ENCODE assay signal across 18 cellular contexts in the genomic region with DNA sequence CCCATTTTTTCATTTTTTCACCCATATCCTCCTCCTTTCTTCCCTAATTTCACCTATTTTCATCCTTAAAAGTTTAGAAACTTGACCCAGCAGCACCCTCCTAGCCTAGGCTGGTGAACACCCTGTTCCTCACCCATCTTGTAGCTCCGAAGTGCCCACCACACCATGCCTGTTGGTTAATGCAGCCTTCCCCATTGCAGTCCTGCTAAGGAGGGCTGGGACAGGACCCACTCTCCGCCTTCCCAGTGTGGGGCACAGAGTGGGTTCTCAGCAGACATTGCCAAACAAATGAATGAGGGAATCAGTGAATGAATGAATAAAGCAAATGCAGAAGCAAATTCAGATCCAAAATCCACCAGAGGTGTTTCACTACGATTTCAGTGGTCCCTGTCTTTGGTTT. TPM values are rescaled to one million over a fixed set of nuclear protein-coding genes. Genes with fewer than 3 reads are reported as not detected.
A peak's percentile ranks its signal among the peaks of the same experiment; 100 is the strongest.
DNase-seq lines count a peak whose midpoint lies in the region; ATAC-seq and TF ChIP-seq lines count a peak whose summit lies in the region.
"Had no signal": no experiment of that assay in that cellular context is flagged by ENCODE, and none has a peak within 500 bp of the region (broad histone marks: within the 10 kb centered on the region; RNA-seq: fewer than 3 reads in every experiment).

No MANE protein-coding gene starts in this region.

- peaks cover 0 to 15% (median 7%) of the 10 kb centered on the region in 4 donors for H3K4me1 ChIP-seq in Peyer's patch
- H3K4me1 ChIP-seq in mesenchymal stem cell (ENCODE audit: control insufficient read depth, insufficient read depth, low read depth, low read length): peaks cover 19% of the 10 kb centered on the region
- peaks cover under 1% of the 10 kb centered on the region for H3K4me1 ChIP-seq in upper lobe of right lung

- POLR2A ChIA-PET in activated naive CD8-positive, alpha-beta T cell treated with anti-CD3 and anti-CD28 coated beads, Interleukin-2, amount 10 ng/mL, durations not matched to agents 7 days and 5 days (lab: Charles Lee): interaction anchor here (1.2 kb wide), 1 partner anchor 81 kb away, joined by 4 read pairs; no protein-coding TSS in a partner anchor

- no peak overlapping the region for H3K23ac ChIP-seq in mesenchymal stem cell (ENCODE audit: low read length in 2 of 2)

- H3K36me3 ChIP-seq in Peyer's patch (no peaks in the 10 kb centered on the region), mesenchymal stem cell (ENCODE audit: control insufficient read depth in 1 of 2, insufficient read depth in 2 of 2, low read depth in 1 of 2, low read length in 2 of 2) (no peaks in the 10 kb centered on the region), upper lobe of right lung (no peaks in the 10 kb centered on the region)
- H3K36me3 ChIP-seq: SJCRH30 had no signal

- peaks cover 0 to 3% (median 0%) of the 10 kb centered on the region in 4 donors for H3K9me3 ChIP-seq in Peyer's patch
- peaks cover 7% of the 10 kb centered on the region for H3K9me3 ChIP-seq in mesenchymal stem cell (ENCODE audit: control insufficient read depth, low read length)
- no peaks in the 10 kb centered on the region for H3K9me3 ChIP-seq in upper lobe of right lung
- H3K9me3 ChIP-seq: SJCRH30 had no signal

- no peak overlapping the region for H3K4me3 Mint-ChIP-seq in activated naive CD8-positive, alpha-beta T cell treated with anti-CD3 and anti-CD28 coated beads, Interleukin-2, amount 10 ng/mL, durations not matched to agents 7 days and 5 days
- H3K4me3 Mint-ChIP-seq in activated naive CD8-positive, alpha-beta T cell treated with anti-CD3 and anti-CD28 coated beads, Interleukin-2, amount 50 U/mL, for 24 hours: no peak overlapping the region

- H3K36me3 Mint-ChIP-seq in activated naive CD8-positive, alpha-beta T cell treated with anti-CD3 and anti-CD28 coated beads, Interleukin-2, amount 10 ng/mL, durations not matched to agents 7 days and 5 days: no peaks in the 10 kb centered on the region
- no peaks in the 10 kb centered on the region for H3K36me3 Mint-ChIP-seq in activated naive CD8-positive, alpha-beta T cell treated with anti-CD3 and anti-CD28 coated beads, Interleukin-2, amount 50 U/mL, for 24 hours (ENCODE audit: low read depth)

- no peak overlapping the region for H3K9ac ChIP-seq in mesenchymal stem cell (ENCODE audit: low read length)

- H3K27ac ChIP-seq in Peyer's patch: no peak overlapping the region
- H3K27ac ChIP-seq in mesenchymal stem cell (ENCODE audit: low read length, poor library complexity, severe bottlenecking): no peak overlapping the region
- H3K27ac ChIP-seq in upper lobe of right lung: no peak overlapping the region
- H3K27ac ChIP-seq: C4-2B, SJCRH30 had no signal

- TF ChIP-seq CTCF in Peyer's patch (IDR thresholded peaks at IDR 0.05) (no peak), upper lobe of right lung (IDR thresholded peaks at IDR 0.05) (no peak)

- no peak overlapping the region for H3K18ac ChIP-seq in mesenchymal stem cell (ENCODE audit: low read depth in 1 of 2, low read length in 2 of 2)

- no peak for ATAC-seq in activated naive CD8-positive, alpha-beta T cell treated with anti-CD3 and anti-CD28 coated beads, Interleukin-2, amount 10 ng/mL, durations not matched to agents 7 days and 5 days (ENCODE audit: low read depth)
- ATAC-seq in activated naive CD8-positive, alpha-beta T cell treated with anti-CD3 and anti-CD28 coated beads, Interleukin-2, amount 50 U/mL, for 24 hours: no peak
- ATAC-seq in upper lobe of right lung (no peak), GM21381 (IDR thresholded peaks at IDR 0.05; ENCODE audit: unreplicated experiment) (no peak)
- no peak for ATAC-seq in stimulated activated naive CD8-positive, alpha-beta T cell treated with anti-CD3 and anti-CD28 coated beads, Interleukin-15, Interleukin-2, amounts not matched to agents 100 U/mL and 50 U/mL, for 24 hours
- ATAC-seq: HCT116 had no signal

- H2AK5ac ChIP-seq in mesenchymal stem cell (ENCODE audit: low read length, severe bottlenecking): peak overlapping the region; percentile 3

- H3K4me3 ChIP-seq in Peyer's patch: no peak overlapping the region
- no peak overlapping the region for H3K4me3 ChIP-seq in mesenchymal stem cell (ENCODE audit: insufficient read depth in 1 of 2, low read depth in 1 of 2, low read length in 2 of 2)
- no peak overlapping the region for H3K4me3 ChIP-seq in upper lobe of right lung
- H3K4me3 ChIP-seq: SJCRH30 had no signal

- H4K91ac ChIP-seq in mesenchymal stem cell (ENCODE audit: low read length): no peak overlapping the region

- H3K79me1 ChIP-seq in mesenchymal stem cell (replicated peaks; ENCODE audit: low read length, poor library complexity, severe bottlenecking): no peaks in the 10 kb centered on the region

- intact Hi-C loops in upper lobe of right lung (cut with DNase I): no loop called here

- WGBS in mesenchymal stem cell: 76% methylated on average over 3 of the region's 3 CpGs

- H2BK5ac ChIP-seq in mesenchymal stem cell (ENCODE audit: low read depth, low read length, poor library complexity, severe bottlenecking): no peak overlapping the region

- H3K14ac ChIP-seq in mesenchymal stem cell (ENCODE audit: low read length in 2 of 2): no peak overlapping the region

- H4K8ac ChIP-seq in mesenchymal stem cell (ENCODE audit: low read length): no peak overlapping the region

- H3K9me3 Mint-ChIP-seq in activated naive CD8-positive, alpha-beta T cell treated with anti-CD3 and anti-CD28 coated beads, Interleukin-2, amount 10 ng/mL, durations not matched to agents 7 days and 5 days: no peaks in the 10 kb centered on the region
- H3K9me3 Mint-ChIP-seq in activated naive CD8-positive, alpha-beta T cell treated with anti-CD3 and anti-CD28 coated beads, Interleukin-2, amount 50 U/mL, for 24 hours: no peaks in the 10 kb centered on the region

- H3K27ac Mint-ChIP-seq in activated naive CD8-positive, alpha-beta T cell treated with anti-CD3 and anti-CD28 coated beads, Interleukin-2, amount 10 ng/mL, durations not matched to agents 7 days and 5 days: no peak overlapping the region
- no peak overlapping the region for H3K27ac Mint-ChIP-seq in activated naive CD8-positive, alpha-beta T cell treated with anti-CD3 and anti-CD28 coated beads, Interleukin-2, amount 50 U/mL, for 24 hours

- H2BK15ac ChIP-seq in mesenchymal stem cell (ENCODE audit: low read depth, poor library complexity, severe bottlenecking): no peak overlapping the region

- no peak overlapping the region for H3K4ac ChIP-seq in mesenchymal stem cell (ENCODE audit: low read depth in 1 of 2, low read length in 2 of 2)

- H3K27me3 Mint-ChIP-seq in activated naive CD8-positive, alpha-beta T cell treated with anti-CD3 and anti-CD28 coated beads, Interleukin-2, amount 10 ng/mL, durations not matched to agents 7 days and 5 days: peaks cover 10% of the 10 kb centered on the region
- H3K27me3 Mint-ChIP-seq in activated naive CD8-positive, alpha-beta T cell treated with anti-CD3 and anti-CD28 coated beads, Interleukin-2, amount 50 U/mL, for 24 hours: no peaks in the 10 kb centered on the region

- no peak overlapping the region for H2BK12ac ChIP-seq in mesenchymal stem cell (ENCODE audit: low read length in 2 of 2)

- H3K27me3 ChIP-seq in Peyer's patch: no peaks in the 10 kb centered on the region
- peaks cover 22 to 87% of the 10 kb centered on the region in 2 experiments for H3K27me3 ChIP-seq in mesenchymal stem cell (ENCODE audit: control insufficient read depth in 1 of 2, insufficient read depth in 1 of 2, low read length in 2 of 2)
- peaks cover 14% of the 10 kb centered on the region for H3K27me3 ChIP-seq in upper lobe of right lung

- no peak overlapping the region for H2BK120ac ChIP-seq in mesenchymal stem cell (ENCODE audit: low read depth, low read length)

- TF ChIP-seq POLR2A in Peyer's patch (IDR thresholded peaks at IDR 0.05): no peak

- H3K4me1 Mint-ChIP-seq in activated naive CD8-positive, alpha-beta T cell treated with anti-CD3 and anti-CD28 coated beads, Interleukin-2, amount 10 ng/mL, durations not matched to agents 7 days and 5 days: peaks cover 26% of the 10 kb centered on the region
- H3K4me1 Mint-ChIP-seq in activated naive CD8-positive, alpha-beta T cell treated with anti-CD3 and anti-CD28 coated beads, Interleukin-2, amount 50 U/mL, for 24 hours: peaks cover 44% of the 10 kb centered on the region

- H2AFZ ChIP-seq in mesenchymal stem cell (ENCODE audit: low read depth, low read length): no peak overlapping the region

- peak; percentile 13 for DNase-seq in activated naive CD8-positive, alpha-beta T cell treated with anti-CD3 and anti-CD28 coated beads, Interleukin-2, amount 10 ng/mL, durations not matched to agents 7 days and 5 days
- DNase-seq in activated naive CD8-positive, alpha-beta T cell treated with anti-CD3 and anti-CD28 coated beads, Interleukin-2, amount 50 U/mL, for 24 hours: no peak
- DNase-seq in Peyer's patch: peak in 2 of 3 donors; percentile 15 to 17
- no peak for DNase-seq in mesenchymal stem cell
- peak; percentile 25 for DNase-seq in upper lobe of right lung
- DNase-seq in SKM-1 treated with dmso at 0.1 percent for 144 hours (lab: John Stamatoyannopoulos, UW; ENCODE audit: unreplicated experiment): no peak
- no peak for DNase-seq in stimulated activated naive CD8-positive, alpha-beta T cell treated with anti-CD3 and anti-CD28 coated beads, Interleukin-15, Interleukin-2, amounts not matched to agents 100 U/mL and 50 U/mL, for 24 hours
- DNase-seq: NCI-H1105 treated with DMSO at 0.1 percent for 48 hours, NCI-H187, NCI-H345, NCI-H526 treated with DMSO at 0.1 percent for 48 hours, OCI-M1, RPMI8226, SJCRH30 had no signal

- no peak overlapping the region for H3K4me2 ChIP-seq in mesenchymal stem cell (ENCODE audit: low read length, poor library complexity, severe bottlenecking)

RNA-seq across cellular contexts. Expression of a gene that starts 45.7 kb away (rescaled TPM):
- total RNA-seq in activated naive CD8-positive, alpha-beta T cell treated with anti-CD3 and anti-CD28 coated beads, Interleukin-2, amount 10 ng/mL, durations not matched to agents 7 days and 5 days: not detected
- total RNA-seq in Peyer's patch (not detected), upper lobe of right lung (not detected)
- not detected for polyA plus RNA-seq in mesenchymal stem cell (2013, experiment 1 of 2)
- 0.01 TPM for polyA plus RNA-seq in mesenchymal stem cell (2013, experiment 2 of 2)
- total RNA-seq: HT-29 had no signal

Comparison
In these comparisons a context has a peak if more than half of its experiments do, and no peak if none do; other contexts are left out.
1. DNase-seq: peak in activated naive CD8-positive, alpha-beta T cell treated with anti-CD3 and anti-CD28 coated beads, Interleukin-2, amount 10 ng/mL, durations not matched to agents 7 days and 5 days (single experiment), Peyer's patch (2 of 3) and upper lobe of right lung (single experiment); none in activated naive CD8-positive, alpha-beta T cell treated with anti-CD3 and anti-CD28 coated beads, Interleukin-2, amount 50 U/mL, for 24 hours (single experiment), mesenchymal stem cell (single experiment), SKM-1 treated with dmso at 0.1 percent for 144 hours (single experiment) and stimulated activated naive CD8-positive, alpha-beta T cell treated with anti-CD3 and anti-CD28 coated beads, Interleukin-15, Interleukin-2, amounts not matched to agents 100 U/mL and 50 U/mL, for 24 hours (single experiment).